ENCODE assay signal across 8 cellular contexts in the genomic region with DNA sequence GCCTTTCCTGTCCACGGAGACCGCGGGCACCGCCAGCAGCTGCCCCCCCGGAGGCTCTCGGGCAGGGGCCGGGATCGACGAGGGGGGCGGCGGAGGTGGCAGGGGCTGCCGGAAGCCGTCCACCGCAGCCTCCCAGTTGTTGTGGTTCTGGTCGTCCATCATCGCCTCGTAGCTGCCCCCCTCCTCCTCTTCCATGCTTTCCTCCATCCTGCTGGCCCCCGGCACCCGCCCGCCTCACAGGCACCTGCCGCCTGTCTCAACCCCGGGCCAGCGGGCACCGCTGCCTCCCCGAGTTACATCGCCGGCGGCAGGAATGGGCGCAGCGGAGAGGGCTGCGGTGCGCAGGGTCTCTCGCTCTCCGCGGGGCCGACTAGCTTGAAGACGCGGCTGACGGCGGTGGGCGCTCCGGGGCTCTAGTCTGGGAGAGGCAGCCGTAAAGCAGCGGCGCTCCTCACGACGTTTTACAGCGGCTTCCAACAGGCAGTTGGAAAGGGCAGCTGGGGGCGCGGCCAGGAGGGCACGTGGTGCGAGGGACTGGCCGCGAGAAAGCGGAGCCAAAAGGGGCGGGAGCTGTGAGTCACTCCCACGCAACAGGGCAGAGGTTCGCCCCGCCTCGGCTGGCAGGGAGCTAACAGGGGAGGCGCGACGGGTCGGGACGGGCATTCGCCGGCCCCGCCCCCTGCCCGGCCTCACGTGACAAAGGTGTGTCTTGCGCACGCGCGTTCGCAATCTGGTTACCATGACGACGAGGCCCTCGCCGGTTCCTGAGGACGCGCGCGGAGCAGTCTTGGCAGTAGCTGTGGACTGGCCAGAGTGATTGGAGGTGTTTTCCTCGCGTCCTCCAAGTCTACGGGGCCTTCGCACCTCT. TPM values are rescaled to one million over a fixed set of nuclear protein-coding genes. Genes with fewer than 3 reads are reported as not detected.
DNase-seq lines count a peak whose midpoint lies in the region; ATAC-seq and TF ChIP-seq lines count a peak whose summit lies in the region.

TSS of gene CACUL1 (minus strand) at position 415 of the 868 bp plus-strand sequence. CDS start at position 207, 208 bp downstream.

- peak within 1 kb of the TSS; percentile 87 for H2AFZ ChIP-seq in PC-9

- peak within 1 kb of the TSS; percentile 95 for H3K4me2 ChIP-seq in PC-9

- peak; percentile 93 for ATAC-seq in GM21619 (IDR thresholded peaks at IDR 0.05; ENCODE audit: unreplicated experiment)

- H3K27ac ChIP-seq in PC-9 (peak within 1 kb of the TSS; percentile 69), mucosa of rectum (ENCODE audit: low read depth in 2 of 2, low read length in 2 of 2) (peak within 1 kb of the TSS; percentile 84 to 89)

- CTCF ChIA-PET in PC-9 (lab: Charles Lee): no interaction called here

- no peaks in the 10 kb centered on the region for H3K9me2 ChIP-seq in PC-9 (ENCODE audit: insufficient read depth)

- H3K27me3 ChIP-seq in PC-9 (ENCODE audit: insufficient read depth, low read depth) (no peaks in the 10 kb centered on the region), mucosa of rectum (ENCODE audit: control insufficient read depth in 2 of 2, insufficient read depth in 2 of 2, low read length in 2 of 2) (no peaks in the 10 kb centered on the region)

- H3F3A ChIP-seq in PC-9 (ENCODE audit: insufficient read depth, low read depth): no peaks in the 10 kb centered on the region

- intact Hi-C loops in PC-9 (cut with micrococcal nuclease; ENCODE audit: unreplicated experiment): loop anchor here (5.0 to 10.0 kb wide), 3 partner anchors 100 to 340 kb away; partner anchors contain the start of gene NANOS1

- no peaks in the 10 kb centered on the region for H3K9me3 ChIP-seq in PC-9 (ENCODE audit: insufficient read depth, low read depth)
- H3K9me3 ChIP-seq in mucosa of rectum (ENCODE audit: control insufficient read depth in 2 of 2, low read length in 2 of 2): no peaks in the 10 kb centered on the region

- H3K4me3 ChIP-seq in Jurkat, Clone E6-1 (ENCODE audit: low read length): peak within 1 kb of the TSS; percentile 91
- H3K4me3 ChIP-seq in PC-9 (peak within 1 kb of the TSS; percentile 96), mucosa of rectum (ENCODE audit: low read length in 2 of 2) (peak within 1 kb of the TSS; percentile 94 to 96)

- peak within 1 kb of the TSS; percentile 88 to 95 for H3K9ac ChIP-seq in mucosa of rectum (ENCODE audit: low read depth in 1 of 2, low read length in 2 of 2)

- TF ChIP-seq CTCF in PC-9 (conservative IDR thresholded peaks at IDR 0.05): no peak

- peaks cover 38% of the 10 kb centered on the region for H4K20me1 ChIP-seq in PC-9 (ENCODE audit: insufficient read depth)

- POLR2A ChIA-PET in PC-9 (lab: Charles Lee; ENCODE audit: unreplicated experiment): interaction anchor here (0.6 to 1.2 kb wide), 9 partner anchors 8 to 498 kb away, joined by 3 to 7 read pairs (median 4); no protein-coding TSS in a partner anchor

- peak; percentile 76 for TF ChIP-seq POLR2A in erythroblast (IDR thresholded peaks at IDR 0.05; ENCODE audit: low read length)

- H3K36me3 ChIP-seq in PC-9 (ENCODE audit: low read depth): no peaks in the 10 kb centered on the region
- H3K36me3 ChIP-seq in mucosa of rectum (ENCODE audit: control insufficient read depth in 2 of 2, insufficient read depth in 2 of 2, low read length in 2 of 2): no peaks in the 10 kb centered on the region

- H3K4me1 ChIP-seq in PC-9 (replicated peaks; ENCODE audit: insufficient read depth) (peaks cover 10% of the 10 kb centered on the region; the same call in 1 of the 2 replicates), mucosa of rectum (ENCODE audit: control insufficient read depth in 2 of 2, insufficient read depth in 2 of 2, low read length in 2 of 2) (peaks cover 13 to 21% of the 10 kb centered on the region in 2 donors)

- peaks cover 50% of the 10 kb centered on the region for H3K79me2 ChIP-seq in PC-9 (ENCODE audit: low read depth)

- DNase-seq in DMS153 (lab: John Stamatoyannopoulos, UW) (peak; percentile 98), PC-9 (peak; percentile 91 to 98), erythroblast (lab: John Stamatoyannopoulos, UW) (peak; percentile 100)
- DNase-seq in Jurkat, Clone E6-1 (ENCODE audit: low read depth, low spot score): peak; percentile 99
- DNase-seq in activated T-cell treated with anti-CD3 and anti-CD28 coated beads, Interleukin-2, amount 50 U/mL, for 1 hour: peak; percentile 99
- DNase-seq in stimulated activated CD8-positive, alpha-beta memory T cell treated with anti-CD3 and anti-CD28 coated beads, Interleukin-4, amount 100 ng/mL, for 48 hours: peak; percentile 99

- BruUV-seq in PC-9 (replicated peaks; lab: Mats Ljungman, UMichigan): no TSS peak

RNA-seq across cellular contexts. Expression of gene CACUL1, which starts in this region (rescaled TPM):
- 13.2 TPM for polyA plus RNA-seq in Jurkat, Clone E6-1 (2012; ENCODE audit: insufficient read depth, insufficient read length)
- 49.4 and 62.5 TPM in 2 replicates for total RNA-seq in PC-9 (2021)

Comparison
In these comparisons a context has a peak if more than half of its experiments do, and no peak if none do; other contexts are left out.
1. Peak in every context shown above with its lines: DNase-seq, ATAC-seq, H3K4me3 ChIP-seq and H3K27ac ChIP-seq.